Comparison of ENCODE assay signal across 7 cellular contexts in genomic region chr12:122951979-122952892, GRCh38. TPM values are rescaled to one million over a fixed set of nuclear protein-coding genes. Genes with fewer than 3 reads are reported as not detected.
DNase-seq lines count a peak whose midpoint lies in the region; ATAC-seq, FAIRE-seq and TF ChIP-seq lines count a peak whose summit lies in the region.

No MANE protein-coding gene starts in this region.

- H3K4me3 Mint-ChIP-seq in memory B cell = no peak overlapping the region

- H3K27me3 Mint-ChIP-seq in memory B cell = no peaks in the 10 kb centered on the region

- peak; percentile 80 for DNase-seq in GM12891 (ENCODE audit: insufficient read length, low spot score)
- DNase-seq in NCI-H446 (lab: John Stamatoyannopoulos, UW) = peak; percentile 34 to 65
- DNase-seq in activated CD4-positive, alpha-beta T cell treated with anti-CD3 and anti-CD28 coated beads, Interleukin-2, amount 50 U/mL, for 24 hours (ENCODE audit: low read depth in 1 of 2, low spot score in 1 of 2) = peak; percentile 59 to 60
- peak; percentile 65 to 86 (median 80) for DNase-seq in dorsolateral prefrontal cortex
- DNase-seq in memory B cell (ENCODE audit: low spot score in 2 of 2) = peak; percentile 75 to 76
- peak; percentile 44 to 58 for DNase-seq in stimulated activated CD8-positive, alpha-beta memory T cell treated with anti-CD3 and anti-CD28 coated beads, Interleukin-15, amount 100 ng/mL, for 48 hours (ENCODE audit: low read depth in 2 of 2)

- peak; percentile 53 to 96 (median 89) for TF ChIP-seq CTCF in dorsolateral prefrontal cortex (IDR thresholded peaks at IDR 0.05 in 54 of 56, conservative IDR thresholded peaks at IDR 0.05 in 2 of 56; ENCODE audit: low read depth in 1 of 56, partially characterized antibody in 56 of 56)

- peak; percentile 81 for ATAC-seq in HG02981 (IDR thresholded peaks at IDR 0.05; ENCODE audit: unreplicated experiment)
- ATAC-seq in memory B cell (ENCODE audit: low read depth) = peak; percentile 96

- H3K27ac Mint-ChIP-seq in memory B cell = no peak overlapping the region

- H3K27me3 ChIP-seq in dorsolateral prefrontal cortex = no peaks in the 10 kb centered on the region

- intact Hi-C loops in dorsolateral prefrontal cortex (cut with DNase I) = loop anchor here (1.0 to 10.0 kb wide), 5 partner anchors 70 to 317 kb away; no protein-coding TSS in a partner anchor

- H3K36me3 Mint-ChIP-seq in memory B cell = no peaks in the 10 kb centered on the region

- H3K27ac ChIP-seq in dorsolateral prefrontal cortex = peak overlapping the region in 10 of 59 donors; percentile 5 to 28 (median 19)

- no peak for TF ChIP-seq POLR2A in GM12891 (IDR thresholded peaks at IDR 0.05; ENCODE audit: low read depth, low read length)

- no peaks in the 10 kb centered on the region for H3K9me3 Mint-ChIP-seq in memory B cell

- FAIRE-seq in GM12891 (lab: Jason Lieb, UNC) = peak; percentile 94

- no peak overlapping the region for H3K4me3 ChIP-seq in dorsolateral prefrontal cortex

- peaks cover 15% of the 10 kb centered on the region for H3K4me1 Mint-ChIP-seq in memory B cell

TF ChIP-seq in GM12891, 5 proteins besides CTCF, POLR2A, EP300 and RAD21:
- no peak for TF ChIP-seq POU2F2 (IDR thresholded peaks at IDR 0.05; ENCODE audit: low read depth, low read length)
- TF ChIP-seq TAF1 (IDR thresholded peaks at IDR 0.05; ENCODE audit: low read depth, low read length) = no peak
- TF ChIP-seq POLR2AphosphoS5 (IDR thresholded peaks at IDR 0.05; ENCODE audit: low read depth, low read length) = no peak
- no peak for TF ChIP-seq PAX5 (IDR thresholded peaks at IDR 0.05; ENCODE audit: insufficient read depth, low read length, severe bottlenecking)

RNA-seq across cellular contexts. Expression of gene ABCB9, which starts 14.0 kb away (rescaled TPM):
- polyA plus RNA-seq in GM12891 (2012; ENCODE audit: low read depth, missing spikeins) = 1.3 TPM
- 10 to 100 TPM; 26.8 to 86.6 (median 52.6) TPM for total RNA-seq in dorsolateral prefrontal cortex

RNA-seq across cellular contexts. Expression of gene OGFOD2, which starts 22.8 kb away (rescaled TPM):
- polyA plus RNA-seq in GM12891 (2012; ENCODE audit: low read depth, missing spikeins) = 14.0 TPM
- total RNA-seq in dorsolateral prefrontal cortex = 10 to 100 TPM in 119 of 120 experiments, 1 to 10 TPM in 1; 9.6 to 30.5 (median 17.3) TPM

RNA-seq across cellular contexts. Expression of gene ARL6IP4, which starts 28.2 kb away (rescaled TPM):
- polyA plus RNA-seq in GM12891 (2012; ENCODE audit: low read depth, missing spikeins) = 194 TPM
- total RNA-seq in dorsolateral prefrontal cortex = 100 to 1,000 TPM; 127 to 221 (median 162) TPM

RNA-seq across cellular contexts. Expression of gene VPS37B, which starts 56.3 kb away (rescaled TPM):
- 20.8 TPM for polyA plus RNA-seq in GM12891 (2012; ENCODE audit: low read depth, missing spikeins)
- total RNA-seq in dorsolateral prefrontal cortex = 10 to 100 TPM; 15.8 to 35.3 (median 22.0) TPM
